In genomic region chr9:2066312-2067273, GRCh38 we compare ENCODE assay signal across 1 cellular context.
TF ChIP-seq lines count a peak whose summit lies in the region.

No MANE protein-coding gene starts in this region.

TF ChIP-seq in GM23338, 12 proteins besides CTCF, POLR2A, EP300 and RAD21 (continued from another document):
- TF ChIP-seq ZNF462 (CRISPR knock-in tag; IDR thresholded peaks at IDR 0.05): no peak
TF ChIP-seq in GM23338: peak in this region for 0.
